In genomic region chr7:99372275-99373085, GRCh38 we compare ENCODE assay signal across 1 cellular context.
TF ChIP-seq lines count a peak whose summit lies in the region.

No MANE protein-coding gene starts in this region.

TF ChIP-seq in HepG2, 621 proteins besides CTCF, POLR2A, EP300 and RAD21 (continued from another document and continues in another):
- no peak for TF ChIP-seq PRDM10 (CRISPR knock-in tag; IDR thresholded peaks at IDR 0.05; ENCODE audit: low read depth)
- TF ChIP-seq YEATS4 (CRISPR knock-in tag; IDR thresholded peaks at IDR 0.05; ENCODE audit: borderline replicate concordance): no peak
- TF ChIP-seq ZFP36L2 (CRISPR knock-in tag; IDR thresholded peaks at IDR 0.05): no peak
- TF ChIP-seq ZBTB21 (CRISPR knock-in tag; IDR thresholded peaks at IDR 0.05): peak; percentile 46; the same call in 1 of the 2 replicates
- TF ChIP-seq CC2D1A (CRISPR knock-in tag; IDR thresholded peaks at IDR 0.05): no peak
- TF ChIP-seq TCF7 (IDR thresholded peaks at IDR 0.05; ENCODE audit: low read depth): peak; percentile 41; the same call in 1 of the 2 replicates
- TF ChIP-seq ZNF280D (CRISPR knock-in tag; IDR thresholded peaks at IDR 0.05): no peak
- TF ChIP-seq ZFP91 (CRISPR knock-in tag; IDR thresholded peaks at IDR 0.05; ENCODE audit: borderline replicate concordance): peak; percentile 50; the same call in 1 of the 2 replicates
- no peak for TF ChIP-seq ZNF816 (CRISPR knock-in tag; IDR thresholded peaks at IDR 0.05; ENCODE audit: borderline replicate concordance)
- TF ChIP-seq TIGD3 (CRISPR knock-in tag; IDR thresholded peaks at IDR 0.05; ENCODE audit: borderline replicate concordance): no peak
- TF ChIP-seq PHF5A (CRISPR knock-in tag; IDR thresholded peaks at IDR 0.05; ENCODE audit: low read depth, unreplicated experiment): no peak
- TF ChIP-seq MTF1 (CRISPR knock-in tag; IDR thresholded peaks at IDR 0.05): no peak
- no peak for TF ChIP-seq RELA (CRISPR knock-in tag; IDR thresholded peaks at IDR 0.05)
- TF ChIP-seq TARDBP (CRISPR knock-in tag; IDR thresholded peaks at IDR 0.05): peak; percentile 78
- TF ChIP-seq, protein P1, sequence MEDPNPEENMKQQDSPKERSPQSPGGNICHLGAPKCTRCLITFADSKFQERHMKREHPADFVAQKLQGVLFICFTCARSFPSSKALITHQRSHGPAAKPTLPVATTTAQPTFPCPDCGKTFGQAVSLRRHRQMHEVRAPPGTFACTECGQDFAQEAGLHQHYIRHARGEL (CRISPR knock-in tag; IDR thresholded peaks at IDR 0.05): no peak
- TF ChIP-seq, protein P2, sequence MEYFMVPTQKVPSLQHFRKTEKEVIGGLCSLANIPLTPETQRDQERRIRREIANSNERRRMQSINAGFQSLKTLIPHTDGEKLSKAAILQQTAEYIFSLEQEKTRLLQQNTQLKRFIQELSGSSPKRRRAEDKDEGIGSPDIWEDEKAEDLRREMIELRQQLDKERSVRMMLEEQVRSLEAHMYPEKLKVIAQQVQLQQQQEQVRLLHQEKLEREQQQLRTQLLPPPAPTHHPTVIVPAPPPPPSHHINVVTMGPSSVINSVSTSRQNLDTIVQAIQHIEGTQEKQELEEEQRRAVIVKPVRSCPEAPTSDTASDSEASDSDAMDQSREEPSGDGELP (IDR thresholded peaks at IDR 0.05; ENCODE audit: borderline replicate concordance, low read depth): peak; percentile 98
- peak; percentile 99 for TF ChIP-seq GFI1 (CRISPR knock-in tag; IDR thresholded peaks at IDR 0.05; ENCODE audit: borderline replicate concordance)
- peak; percentile 58; the same call in 1 of the 2 replicates for TF ChIP-seq DPF2 (CRISPR knock-in tag; IDR thresholded peaks at IDR 0.05; ENCODE audit: borderline replicate concordance, low read depth)
- TF ChIP-seq GTF3A (CRISPR knock-in tag; conservative IDR thresholded peaks at IDR 0.05): 0 out of 2 replicates have a peak, but pooled peaks have one; percentile 27
- peak; percentile 79; the same call in 1 of the 2 replicates for TF ChIP-seq CBX5 (CRISPR knock-in tag; IDR thresholded peaks at IDR 0.05; ENCODE audit: borderline replicate concordance)
- TF ChIP-seq KDM6A (CRISPR knock-in tag; IDR thresholded peaks at IDR 0.05; ENCODE audit: low read depth): peak; percentile 48; the same call in 1 of the 2 replicates
- peak; percentile 71 for TF ChIP-seq ZGPAT (CRISPR knock-in tag; IDR thresholded peaks at IDR 0.05)
- TF ChIP-seq TRIM22 (IDR thresholded peaks at IDR 0.05): no peak
- no peak for TF ChIP-seq ZNF30 (CRISPR knock-in tag; IDR thresholded peaks at IDR 0.05)
- TF ChIP-seq ZNF883 (CRISPR knock-in tag; IDR thresholded peaks at IDR 0.05; ENCODE audit: not compliant biosample characterization): no peak
- no peak for TF ChIP-seq U2AF2 (IDR thresholded peaks at IDR 0.05; ENCODE audit: low read depth, low read length)
- TF ChIP-seq, protein P3, sequence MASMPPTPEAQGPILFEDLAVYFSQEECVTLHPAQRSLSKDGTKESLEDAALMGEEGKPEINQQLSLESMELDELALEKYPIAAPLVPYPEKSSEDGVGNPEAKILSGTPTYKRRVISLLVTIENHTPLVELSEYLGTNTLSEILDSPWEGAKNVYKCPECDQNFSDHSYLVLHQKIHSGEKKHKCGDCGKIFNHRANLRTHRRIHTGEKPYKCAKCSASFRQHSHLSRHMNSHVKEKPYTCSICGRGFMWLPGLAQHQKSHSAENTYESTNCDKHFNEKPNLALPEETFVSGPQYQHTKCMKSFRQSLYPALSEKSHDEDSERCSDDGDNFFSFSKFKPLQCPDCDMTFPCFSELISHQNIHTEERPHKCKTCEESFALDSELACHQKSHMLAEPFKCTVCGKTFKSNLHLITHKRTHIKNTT (CRISPR knock-in tag; IDR thresholded peaks at IDR 0.05): no peak
- TF ChIP-seq ZNF280B (CRISPR knock-in tag; IDR thresholded peaks at IDR 0.05; ENCODE audit: borderline replicate concordance): no peak
- peak; percentile 87 for TF ChIP-seq NR2F6 (IDR thresholded peaks at IDR 0.05)
- TF ChIP-seq NR2F6 (CRISPR knock-in tag; IDR thresholded peaks at IDR 0.05): peak; percentile 89
- TF ChIP-seq ZNF17 (CRISPR knock-in tag; IDR thresholded peaks at IDR 0.05): no peak
- TF ChIP-seq ZNF639 (CRISPR knock-in tag; conservative IDR thresholded peaks at IDR 0.05): no peak
- TF ChIP-seq ESRRA (CRISPR knock-in tag; IDR thresholded peaks at IDR 0.05; ENCODE audit: low read depth): peak; percentile 75
- TF ChIP-seq MAFG (CRISPR knock-in tag; IDR thresholded peaks at IDR 0.05): no peak
- no peak for TF ChIP-seq RORA (CRISPR knock-in tag; IDR thresholded peaks at IDR 0.05)
- TF ChIP-seq TP53 (CRISPR knock-in tag; conservative IDR thresholded peaks at IDR 0.05): no peak
- TF ChIP-seq, protein P4, sequence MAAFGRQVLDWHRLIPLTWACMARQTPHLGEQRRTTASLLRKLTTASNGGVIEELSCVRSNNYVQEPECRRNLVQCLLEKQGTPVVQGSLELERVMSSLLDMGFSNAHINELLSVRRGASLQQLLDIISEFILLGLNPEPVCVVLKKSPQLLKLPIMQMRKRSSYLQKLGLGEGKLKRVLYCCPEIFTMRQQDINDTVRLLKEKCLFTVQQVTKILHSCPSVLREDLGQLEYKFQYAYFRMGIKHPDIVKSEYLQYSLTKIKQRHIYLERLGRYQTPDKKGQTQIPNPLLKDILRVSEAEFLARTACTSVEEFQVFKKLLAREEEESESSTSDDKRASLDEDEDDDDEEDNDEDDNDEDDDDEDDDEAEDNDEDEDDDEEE (CRISPR knock-in tag; IDR thresholded peaks at IDR 0.05): no peak
- no peak for TF ChIP-seq ZFP82 (CRISPR knock-in tag; IDR thresholded peaks at IDR 0.05; ENCODE audit: borderline replicate concordance)
